In the genomic region with DNA sequence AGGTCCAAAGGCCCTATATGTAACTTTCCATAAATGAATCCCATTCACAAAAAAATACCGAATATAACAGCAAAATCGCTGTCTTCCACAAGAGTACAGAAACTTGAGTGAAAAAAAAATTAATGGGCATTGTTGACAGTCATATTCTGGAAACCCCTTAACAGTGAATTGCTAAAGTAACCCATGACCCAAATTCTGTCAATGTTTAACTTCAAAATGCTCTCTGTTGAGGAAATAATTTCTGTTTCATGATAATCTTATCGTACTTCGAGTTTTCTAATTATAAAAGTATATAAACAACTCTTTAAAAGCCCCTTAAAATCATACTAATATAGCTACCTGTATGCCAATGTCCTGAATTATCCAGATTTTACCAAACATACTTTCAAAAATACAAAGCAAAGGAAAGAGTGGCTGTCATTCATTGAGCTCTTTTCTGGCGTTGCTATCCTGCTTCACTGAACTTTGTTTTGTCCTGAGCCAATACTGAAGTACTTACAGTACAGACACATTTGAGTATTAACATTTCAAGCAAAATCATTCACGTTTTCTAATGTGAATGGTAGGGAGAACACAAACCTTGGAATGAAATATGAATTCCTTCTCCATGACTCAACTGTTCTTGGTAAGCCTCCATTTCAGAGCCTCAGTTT, we compare ENCODE assay signal across 2 cellular contexts.
TF ChIP-seq lines count a peak whose summit lies in the region.

No MANE protein-coding gene starts in this region.

TF ChIP-seq in IMR-90, 13 proteins besides CTCF, POLR2A, EP300 and RAD21:
- TF ChIP-seq MAZ (IDR thresholded peaks at IDR 0.05; ENCODE audit: borderline replicate concordance, low read depth, low read length) (no peak), RCOR1 (IDR thresholded peaks at IDR 0.05; ENCODE audit: insufficient replicate concordance, low read length) (no peak), FOS (IDR thresholded peaks at IDR 0.05; ENCODE audit: low read depth, low read length) (no peak), RFX5 (IDR thresholded peaks at IDR 0.05; ENCODE audit: low read depth, low read length) (no peak), SMC3 (IDR thresholded peaks at IDR 0.05; ENCODE audit: low read depth, low read length) (no peak), MXI1 (IDR thresholded peaks at IDR 0.05; ENCODE audit: borderline replicate concordance, low read depth, low read length) (no peak), BHLHE40 (IDR thresholded peaks at IDR 0.05; ENCODE audit: low read depth, low read length) (no peak), MAFK (IDR thresholded peaks at IDR 0.05; ENCODE audit: low read depth, low read length) (no peak), CEBPB (IDR thresholded peaks at IDR 0.05; ENCODE audit: low read depth, low read length) (no peak), NFE2L2 (IDR thresholded peaks at IDR 0.05; ENCODE audit: low read depth, low read length) (no peak), CHD1 (IDR thresholded peaks at IDR 0.05; ENCODE audit: low read depth, low read length) (no peak)
- TF ChIP-seq, protein P1, sequence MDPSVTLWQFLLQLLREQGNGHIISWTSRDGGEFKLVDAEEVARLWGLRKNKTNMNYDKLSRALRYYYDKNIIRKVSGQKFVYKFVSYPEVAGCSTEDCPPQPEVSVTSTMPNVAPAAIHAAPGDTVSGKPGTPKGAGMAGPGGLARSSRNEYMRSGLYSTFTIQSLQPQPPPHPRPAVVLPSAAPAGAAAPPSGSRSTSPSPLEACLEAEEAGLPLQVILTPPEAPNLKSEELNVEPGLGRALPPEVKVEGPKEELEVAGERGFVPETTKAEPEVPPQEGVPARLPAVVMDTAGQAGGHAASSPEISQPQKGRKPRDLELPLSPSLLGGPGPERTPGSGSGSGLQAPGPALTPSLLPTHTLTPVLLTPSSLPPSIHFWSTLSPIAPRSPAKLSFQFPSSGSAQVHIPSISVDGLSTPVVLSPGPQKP (IDR thresholded peaks at IDR 0.05; ENCODE audit: borderline replicate concordance, low read depth, low read length) = no peak
- TF ChIP-seq, protein P2, sequence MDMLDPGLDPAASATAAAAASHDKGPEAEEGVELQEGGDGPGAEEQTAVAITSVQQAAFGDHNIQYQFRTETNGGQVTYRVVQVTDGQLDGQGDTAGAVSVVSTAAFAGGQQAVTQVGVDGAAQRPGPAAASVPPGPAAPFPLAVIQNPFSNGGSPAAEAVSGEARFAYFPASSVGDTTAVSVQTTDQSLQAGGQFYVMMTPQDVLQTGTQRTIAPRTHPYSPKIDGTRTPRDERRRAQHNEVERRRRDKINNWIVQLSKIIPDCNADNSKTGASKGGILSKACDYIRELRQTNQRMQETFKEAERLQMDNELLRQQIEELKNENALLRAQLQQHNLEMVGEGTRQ (IDR thresholded peaks at IDR 0.05; ENCODE audit: low read depth, low read length) = no peak

TF ChIP-seq in HepG2, 621 proteins besides CTCF, POLR2A, EP300 and RAD21:
- no peak for TF ChIP-seq SUZ12 (IDR thresholded peaks at IDR 0.05; ENCODE audit: low read depth, low read length)
- TF ChIP-seq, protein P3, sequence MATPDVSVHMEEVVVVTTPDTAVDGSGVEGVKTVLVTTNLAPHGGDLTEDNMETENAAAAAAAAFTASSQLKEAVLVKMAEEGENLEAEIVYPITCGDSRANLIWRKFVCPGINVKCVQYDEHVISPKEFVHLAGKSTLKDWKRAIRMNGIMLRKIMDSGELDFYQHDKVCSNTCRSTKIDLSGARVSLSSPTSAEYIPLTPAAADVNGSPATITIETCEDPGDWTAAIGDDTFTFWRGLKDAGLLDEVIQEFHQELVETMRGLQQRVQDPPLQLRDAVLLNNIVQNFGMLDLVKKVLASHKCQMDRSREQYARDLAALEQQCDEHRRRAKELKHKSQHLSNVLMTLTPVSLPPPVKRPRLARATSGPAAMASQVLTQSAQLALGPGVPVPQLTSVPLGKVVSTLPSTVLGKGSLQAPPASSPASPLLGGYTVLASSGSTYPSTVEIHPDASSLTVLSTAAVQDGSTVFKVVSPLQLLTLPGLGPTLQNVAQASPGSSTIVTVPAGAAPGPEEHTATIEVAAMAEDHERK (CRISPR knock-in tag; IDR thresholded peaks at IDR 0.05; ENCODE audit: low read depth) = no peak
- TF ChIP-seq, protein P4, sequence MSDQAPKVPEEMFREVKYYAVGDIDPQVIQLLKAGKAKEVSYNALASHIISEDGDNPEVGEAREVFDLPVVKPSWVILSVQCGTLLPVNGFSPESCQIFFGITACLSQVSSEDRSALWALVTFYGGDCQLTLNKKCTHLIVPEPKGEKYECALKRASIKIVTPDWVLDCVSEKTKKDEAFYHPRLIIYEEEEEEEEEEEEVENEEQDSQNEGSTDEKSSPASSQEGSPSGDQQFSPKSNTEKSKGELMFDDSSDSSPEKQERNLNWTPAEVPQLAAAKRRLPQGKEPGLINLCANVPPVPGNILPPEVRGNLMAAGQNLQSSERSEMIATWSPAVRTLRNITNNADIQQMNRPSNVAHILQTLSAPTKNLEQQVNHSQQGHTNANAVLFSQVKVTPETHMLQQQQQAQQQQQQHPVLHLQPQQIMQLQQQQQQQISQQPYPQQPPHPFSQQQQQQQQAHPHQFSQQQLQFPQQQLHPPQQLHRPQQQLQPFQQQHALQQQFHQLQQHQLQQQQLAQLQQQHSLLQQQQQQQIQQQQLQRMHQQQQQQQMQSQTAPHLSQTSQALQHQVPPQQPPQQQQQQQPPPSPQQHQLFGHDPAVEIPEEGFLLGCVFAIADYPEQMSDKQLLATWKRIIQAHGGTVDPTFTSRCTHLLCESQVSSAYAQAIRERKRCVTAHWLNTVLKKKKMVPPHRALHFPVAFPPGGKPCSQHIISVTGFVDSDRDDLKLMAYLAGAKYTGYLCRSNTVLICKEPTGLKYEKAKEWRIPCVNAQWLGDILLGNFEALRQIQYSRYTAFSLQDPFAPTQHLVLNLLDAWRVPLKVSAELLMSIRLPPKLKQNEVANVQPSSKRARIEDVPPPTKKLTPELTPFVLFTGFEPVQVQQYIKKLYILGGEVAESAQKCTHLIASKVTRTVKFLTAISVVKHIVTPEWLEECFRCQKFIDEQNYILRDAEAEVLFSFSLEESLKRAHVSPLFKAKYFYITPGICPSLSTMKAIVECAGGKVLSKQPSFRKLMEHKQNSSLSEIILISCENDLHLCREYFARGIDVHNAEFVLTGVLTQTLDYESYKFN (CRISPR knock-in tag; conservative IDR thresholded peaks at IDR 0.05) = 0 out of 2 replicates have a peak, but pooled peaks have one; percentile 17
